ENCODE assay signal across 9 cellular contexts in the genomic region with DNA sequence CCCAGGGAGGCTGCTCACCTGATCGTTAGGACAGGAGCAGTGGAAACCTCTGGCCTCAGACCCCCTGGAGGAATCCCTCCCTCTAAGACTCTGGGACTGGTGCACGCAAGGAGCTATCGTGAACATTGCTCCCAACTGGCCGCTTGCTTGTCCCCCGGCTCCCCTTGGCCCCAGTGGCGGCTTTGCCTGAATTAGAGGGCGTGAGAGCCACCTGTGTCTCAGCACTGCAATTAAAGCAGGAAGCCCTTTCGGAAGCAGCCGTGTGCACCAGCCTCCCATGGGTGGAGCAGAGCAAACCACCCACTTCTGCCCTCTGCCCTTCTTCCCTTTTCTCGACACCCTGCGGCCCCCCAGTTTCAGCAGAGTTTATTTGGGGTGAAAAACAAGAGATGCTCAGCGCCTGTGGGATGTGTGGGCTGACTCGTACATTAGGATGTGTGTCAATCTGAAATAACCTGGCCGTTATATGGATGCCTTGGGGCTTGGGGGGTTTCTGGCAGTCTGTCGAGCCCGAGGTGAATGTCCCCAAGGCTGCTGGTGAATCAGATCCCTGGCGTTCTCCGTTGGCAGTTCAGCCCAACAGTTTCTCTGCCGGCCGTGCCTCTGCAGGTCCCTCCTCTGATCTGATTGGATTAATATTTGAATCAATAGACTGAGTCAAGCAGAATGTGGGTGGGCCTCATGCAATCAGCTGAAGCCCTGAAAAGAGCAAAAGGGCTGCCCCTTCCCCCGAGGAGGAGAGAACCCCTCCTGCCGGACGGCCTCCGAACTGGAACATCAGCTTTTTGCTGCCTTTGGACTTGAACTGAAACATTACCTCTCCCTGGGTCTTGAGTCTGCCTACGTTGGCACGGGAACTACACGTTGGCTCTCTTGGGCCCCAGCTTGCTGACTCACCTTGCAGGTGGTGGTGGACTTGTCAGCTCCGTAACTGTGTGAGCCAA. TPM values are rescaled to one million over a fixed set of nuclear protein-coding genes. Genes with fewer than 3 reads are reported as not detected.
DNase-seq lines count a peak whose midpoint lies in the region; ATAC-seq and TF ChIP-seq lines count a peak whose summit lies in the region.
"Had no signal": no experiment of that assay in that cellular context is flagged by ENCODE, and none has a peak within 500 bp of the region (broad histone marks: within the 10 kb centered on the region; RNA-seq: fewer than 3 reads in every experiment).

No MANE protein-coding gene starts in this region.

- intact Hi-C loops in Calu3 (cut with micrococcal nuclease; ENCODE audit: unreplicated experiment), result no loop called here
- intact Hi-C loops in activated naive CD4-positive, alpha-beta T cell treated with anti-CD3 and anti-CD28 coated beads for 36 hours (cut with micrococcal nuclease), result loop anchor here (1.0 to 5.0 kb wide), 8 partner anchors 45 to 702 kb away; a partner anchor contains a TSS

- peak overlapping the region; percentile 44 for H2AK5ac ChIP-seq in neuronal stem cell (ENCODE audit: low read depth, low read length)

- peaks cover 4% of the 10 kb centered on the region for H3K36me3 Mint-ChIP-seq in Calu3 (ENCODE audit: insufficient read depth, unreplicated experiment)
- H3K36me3 Mint-ChIP-seq in activated naive CD4-positive, alpha-beta T cell treated with anti-CD3 and anti-CD28 coated beads for 36 hours (ENCODE audit: low read depth), result no peaks in the 10 kb centered on the region
- H3K36me3 Mint-ChIP-seq in glutamatergic neuron (ENCODE audit: unreplicated experiment), result no peaks in the 10 kb centered on the region

- H3K4me2 ChIP-seq in neuronal stem cell (ENCODE audit: insufficient read depth, low read length, poor library complexity, severe bottlenecking), result no peak overlapping the region

- H3K27ac Mint-ChIP-seq in Calu3 (ENCODE audit: unreplicated experiment) (no peak overlapping the region), glutamatergic neuron (ENCODE audit: unreplicated experiment) (no peak overlapping the region)
- H3K27ac Mint-ChIP-seq in activated naive CD4-positive, alpha-beta T cell treated with anti-CD3 and anti-CD28 coated beads for 36 hours, result peak overlapping the region; percentile 73

- no peak overlapping the region for H2AFZ ChIP-seq in neuronal stem cell (ENCODE audit: low read length)

- H2BK5ac ChIP-seq in neuronal stem cell (ENCODE audit: low read length), result no peak overlapping the region

- peak overlapping the region; percentile 82 for H2BK12ac ChIP-seq in neuronal stem cell (ENCODE audit: low read length)

- H3K9me3 ChIP-seq in neuronal stem cell (replicated peaks in 1 of 2; ENCODE audit: control insufficient read depth in 2 of 2, insufficient read depth in 1 of 2, low read depth in 1 of 2, low read length in 2 of 2), result no peaks in the 10 kb centered on the region

- H3K9ac ChIP-seq in neuronal stem cell (ENCODE audit: low read depth, low read length, poor library complexity), result no peak overlapping the region

- no peak overlapping the region for H3K4ac ChIP-seq in neuronal stem cell (ENCODE audit: low read length)

- no TSS peak for BruUV-seq in Calu3 (replicated peaks; lab: Mats Ljungman, UMichigan)

- CTCF ChIA-PET in Calu3 (lab: Charles Lee), result interaction anchor here (1.2 kb wide), 1 partner anchor 34 kb away, joined by 4 read pairs; no protein-coding TSS in a partner anchor
- CTCF ChIA-PET in activated naive CD4-positive, alpha-beta T cell treated with anti-CD3 and anti-CD28 coated beads for 36 hours (lab: Charles Lee), result interaction anchor here (0.6 to 3.3 kb wide), 5 partner anchors 22 to 247 kb away, joined by 3 to 14 read pairs (median 5); no protein-coding TSS in a partner anchor

- H3K4me1 Mint-ChIP-seq in Calu3 (ENCODE audit: low read depth, unreplicated experiment) (peaks cover 8% of the 10 kb centered on the region), glutamatergic neuron (ENCODE audit: low read depth, unreplicated experiment) (peaks cover 10% of the 10 kb centered on the region)
- peaks cover 49% of the 10 kb centered on the region for H3K4me1 Mint-ChIP-seq in activated naive CD4-positive, alpha-beta T cell treated with anti-CD3 and anti-CD28 coated beads for 36 hours (ENCODE audit: low read depth)

- H3K4me3 Mint-ChIP-seq in Calu3 (ENCODE audit: low read depth, unreplicated experiment), result peak overlapping the region; percentile 43
- peak overlapping the region; percentile 63 for H3K4me3 Mint-ChIP-seq in activated naive CD4-positive, alpha-beta T cell treated with anti-CD3 and anti-CD28 coated beads for 36 hours
- H3K4me3 Mint-ChIP-seq in glutamatergic neuron (ENCODE audit: unreplicated experiment), result no peak overlapping the region

- H3K18ac ChIP-seq in neuronal stem cell (ENCODE audit: low read length), result peak overlapping the region; percentile 69

- DNase-seq in Calu3, result peak; percentile 61
- DNase-seq in RPMI8226, result peak; percentile 96
- DNase-seq in activated naive CD4-positive, alpha-beta T cell treated with anti-CD3 and anti-CD28 coated beads for 36 hours, result peak; percentile 82
- DNase-seq in neuronal stem cell (ENCODE audit: low spot score), result no peak
- no peak for DNase-seq in glutamatergic neuron

- no peak overlapping the region for H2BK120ac ChIP-seq in neuronal stem cell (ENCODE audit: low read depth, low read length)

- H2BK15ac ChIP-seq in neuronal stem cell (ENCODE audit: low read length), result no peak overlapping the region

- TF ChIP-seq CTCF in Calu3 (IDR thresholded peaks at IDR 0.05; ENCODE audit: unreplicated experiment), result no peak
- TF ChIP-seq CTCF in glutamatergic neuron (IDR thresholded peaks at IDR 0.05; ENCODE audit: partially characterized antibody, unreplicated experiment), result no peak

- H3K79me1 ChIP-seq in neuronal stem cell (ENCODE audit: low read depth, low read length), result no peaks in the 10 kb centered on the region

- H3K27ac ChIP-seq in neuronal stem cell (replicated peaks; ENCODE audit: low read length), result no peak overlapping the region

- H3K27me3 Mint-ChIP-seq in Calu3 (ENCODE audit: unreplicated experiment) (peaks cover 10% of the 10 kb centered on the region), glutamatergic neuron (ENCODE audit: unreplicated experiment) (peaks cover 2% of the 10 kb centered on the region)
- no peaks in the 10 kb centered on the region for H3K27me3 Mint-ChIP-seq in activated naive CD4-positive, alpha-beta T cell treated with anti-CD3 and anti-CD28 coated beads for 36 hours (ENCODE audit: low read depth)

- H3K9me3 Mint-ChIP-seq in Calu3 (ENCODE audit: low read depth, unreplicated experiment) (no peaks in the 10 kb centered on the region), glutamatergic neuron (ENCODE audit: unreplicated experiment) (peaks cover 2% of the 10 kb centered on the region)
- no peaks in the 10 kb centered on the region for H3K9me3 Mint-ChIP-seq in activated naive CD4-positive, alpha-beta T cell treated with anti-CD3 and anti-CD28 coated beads for 36 hours

- no peak overlapping the region for H3K23ac ChIP-seq in neuronal stem cell (ENCODE audit: low read depth, low read length, poor library complexity)

- ATAC-seq in GM21529 (IDR thresholded peaks at IDR 0.05; ENCODE audit: unreplicated experiment), result peak; percentile 37
- ATAC-seq in HG03139 (IDR thresholded peaks at IDR 0.05; ENCODE audit: unreplicated experiment), result no peak
- ATAC-seq in GM19455 (IDR thresholded peaks at IDR 0.05; ENCODE audit: unreplicated experiment), result no peak

- no peak overlapping the region for H4K91ac ChIP-seq in neuronal stem cell (ENCODE audit: low read depth, low read length, poor library complexity)

- H3K4me3 ChIP-seq in neuronal stem cell (ENCODE audit: low read length in 2 of 2), result no peak overlapping the region

- no peak overlapping the region for H4K8ac ChIP-seq in neuronal stem cell (ENCODE audit: low read depth, low read length)

- WGBS in neuronal stem cell (ENCODE audit: extremely low coverage in 2 of 2, insufficient read length in 2 of 2, insufficient replicate concordance in 1 of 2), 2 donors, result no CpG with 5 or more reads among the region's 28 CpGs

- no peaks in the 10 kb centered on the region for H3K36me3 ChIP-seq in neuronal stem cell (replicated peaks in 1 of 2; ENCODE audit: control insufficient read depth in 2 of 2, insufficient read depth in 2 of 2, low read length in 2 of 2)

- peaks cover 8 to 26% of the 10 kb centered on the region in 2 donors for H3K4me1 ChIP-seq in neuronal stem cell (ENCODE audit: control insufficient read depth in 2 of 2, insufficient read depth in 1 of 2, low read depth in 1 of 2, low read length in 2 of 2)

- H3K27me3 ChIP-seq in neuronal stem cell (ENCODE audit: control insufficient read depth in 3 of 3, insufficient read depth in 3 of 3, low read depth in 1 of 3, low read length in 3 of 3), result peaks cover 0 to 21% (median 0%) of the 10 kb centered on the region in 3 experiments

- H3K14ac ChIP-seq in neuronal stem cell (ENCODE audit: low read length), result no peak overlapping the region

RNA-seq across cellular contexts. Expression of a gene that starts 7.3 kb away (rescaled TPM):
- total RNA-seq in Calu3 (2022) (0.22 TPM in 1 of 2 replicates, not detected in the other), glutamatergic neuron (ENCODE audit: unreplicated experiment) (not detected)
- not detected for total RNA-seq in activated naive CD4-positive, alpha-beta T cell treated with anti-CD3 and anti-CD28 coated beads for 36 hours
- polyA plus RNA-seq in neuronal stem cell (2013, experiment 1 of 2), result not detected
- polyA plus RNA-seq in neuronal stem cell (2013, experiment 2 of 2), result not detected
- total RNA-seq: dermis microvascular lymphatic vessel endothelial cell had no signal

RNA-seq across cellular contexts. Expression of a gene that starts 53.7 kb away (rescaled TPM):
- total RNA-seq in Calu3 (2022) (14.5 and 17.3 TPM in 2 replicates), glutamatergic neuron (ENCODE audit: unreplicated experiment) (21.2 TPM)
- 10 to 100 TPM; 27.8 to 28.0 TPM for total RNA-seq in activated naive CD4-positive, alpha-beta T cell treated with anti-CD3 and anti-CD28 coated beads for 36 hours
- 11.2 TPM for polyA plus RNA-seq in neuronal stem cell (2013, experiment 1 of 2)
- polyA plus RNA-seq in neuronal stem cell (2013, experiment 2 of 2), result 11.2 TPM

Comparison
In these comparisons a context has a peak if more than half of its experiments do, and no peak if none do; other contexts are left out.
1. DNase-seq: peak in Calu3 (single experiment), RPMI8226 (single experiment) and activated naive CD4-positive, alpha-beta T cell treated with anti-CD3 and anti-CD28 coated beads for 36 hours (single experiment); none in neuronal stem cell (single experiment) and glutamatergic neuron (single experiment).